In genomic region chr17:83155128-83156081, GRCh38 we compare ENCODE assay signal across 9 cellular contexts.
DNase-seq lines count a peak whose midpoint lies in the region; ATAC-seq and TF ChIP-seq lines count a peak whose summit lies in the region.
"Had no signal": no experiment of that assay in that cellular context is flagged by ENCODE, and none has a peak within 500 bp of the region (broad histone marks: within the 10 kb centered on the region; RNA-seq: fewer than 3 reads in every experiment).

No MANE protein-coding gene starts in this region.

- H3K27me3 ChIP-seq in ascending aorta: no peaks in the 10 kb centered on the region
- H3K27me3 ChIP-seq in upper lobe of left lung: no peaks in the 10 kb centered on the region

- TF ChIP-seq CTCF in ascending aorta (IDR thresholded peaks at IDR 0.05) (no peak), upper lobe of left lung (IDR thresholded peaks at IDR 0.05) (no peak)

- H3K9me3 Mint-ChIP-seq in activated naive CD8-positive, alpha-beta T cell treated with anti-CD3 and anti-CD28 coated beads, Interleukin-2, amount 50 U/mL, for 24 hours: no peaks in the 10 kb centered on the region
- no peaks in the 10 kb centered on the region for H3K9me3 Mint-ChIP-seq in activated naive CD8-positive, alpha-beta T cell treated with anti-CD3 and anti-CD28 coated beads for 36 hours

- peaks cover 3% of the 10 kb centered on the region for H3K27me3 Mint-ChIP-seq in activated naive CD8-positive, alpha-beta T cell treated with anti-CD3 and anti-CD28 coated beads, Interleukin-2, amount 50 U/mL, for 24 hours
- no peaks in the 10 kb centered on the region for H3K27me3 Mint-ChIP-seq in activated naive CD8-positive, alpha-beta T cell treated with anti-CD3 and anti-CD28 coated beads for 36 hours

- no peaks in the 10 kb centered on the region for H3K36me3 Mint-ChIP-seq in activated naive CD8-positive, alpha-beta T cell treated with anti-CD3 and anti-CD28 coated beads, Interleukin-2, amount 50 U/mL, for 24 hours (ENCODE audit: low read depth)
- H3K36me3 Mint-ChIP-seq in activated naive CD8-positive, alpha-beta T cell treated with anti-CD3 and anti-CD28 coated beads for 36 hours: no peaks in the 10 kb centered on the region

- no peak overlapping the region for H3K4me3 ChIP-seq in ascending aorta
- H3K4me3 ChIP-seq in upper lobe of left lung: no peak overlapping the region

- no peak overlapping the region for H3K4me3 Mint-ChIP-seq in activated naive CD8-positive, alpha-beta T cell treated with anti-CD3 and anti-CD28 coated beads, Interleukin-2, amount 50 U/mL, for 24 hours
- no peak overlapping the region for H3K4me3 Mint-ChIP-seq in activated naive CD8-positive, alpha-beta T cell treated with anti-CD3 and anti-CD28 coated beads for 36 hours

- peak; percentile 73 for ATAC-seq in activated naive CD8-positive, alpha-beta T cell treated with anti-CD3 and anti-CD28 coated beads, Interleukin-2, amount 50 U/mL, for 24 hours
- ATAC-seq in left lobe of liver (no peak), upper lobe of left lung (ENCODE audit: low FRiP score in 2 of 2) (peak; percentile 6 to 73), GM21447 (IDR thresholded peaks at IDR 0.05; ENCODE audit: unreplicated experiment) (no peak)

- H3K27ac Mint-ChIP-seq in activated naive CD8-positive, alpha-beta T cell treated with anti-CD3 and anti-CD28 coated beads, Interleukin-2, amount 50 U/mL, for 24 hours: peak overlapping the region; percentile 9
- H3K27ac Mint-ChIP-seq in activated naive CD8-positive, alpha-beta T cell treated with anti-CD3 and anti-CD28 coated beads for 36 hours: no peak overlapping the region

- peak; percentile 28 for DNase-seq in activated naive CD8-positive, alpha-beta T cell treated with anti-CD3 and anti-CD28 coated beads, Interleukin-2, amount 50 U/mL, for 24 hours
- no peak for DNase-seq in activated naive CD8-positive, alpha-beta T cell treated with anti-CD3 and anti-CD28 coated beads for 36 hours
- DNase-seq in ascending aorta (ENCODE audit: low spot score in 2 of 2) (peak; percentile 43 to 81), left lobe of liver (ENCODE audit: low spot score) (peak; percentile 43), upper lobe of left lung (peak; percentile 67 to 85), UCSD-AML1 (lab: John Stamatoyannopoulos, UW; ENCODE audit: unreplicated experiment) (no peak), 8988T (no peak)
- DNase-seq: NCI-H1105 had no signal

- H3K27ac ChIP-seq in ascending aorta: peak overlapping the region in 1 of 2 donors; percentile 27
- no peak overlapping the region for H3K27ac ChIP-seq in upper lobe of left lung

- 75 to 79% methylated on average over 25 to 31 of the region's 31 CpGs for WGBS in upper lobe of left lung, 2 donors

- peak; percentile 53 to 95 (median 86) for TF ChIP-seq EP300 in upper lobe of left lung (IDR thresholded peaks at IDR 0.05)

- no peaks in the 10 kb centered on the region for H3K9me3 ChIP-seq in ascending aorta
- no peaks in the 10 kb centered on the region for H3K9me3 ChIP-seq in upper lobe of left lung

- peak in 1 of 4 donors; percentile 65 for TF ChIP-seq POLR2A in upper lobe of left lung (IDR thresholded peaks at IDR 0.05)

- H3K4me1 ChIP-seq in ascending aorta (no peaks in the 10 kb centered on the region), upper lobe of left lung (peaks cover 0 to 11% (median 8%) of the 10 kb centered on the region in 4 donors)

- intact Hi-C loops in ascending aorta (cut with DNase I): no loop called here

- no peaks in the 10 kb centered on the region for H3K36me3 ChIP-seq in ascending aorta
- H3K36me3 ChIP-seq in upper lobe of left lung: no peaks in the 10 kb centered on the region

- peaks cover 11% of the 10 kb centered on the region for H3K4me1 Mint-ChIP-seq in activated naive CD8-positive, alpha-beta T cell treated with anti-CD3 and anti-CD28 coated beads, Interleukin-2, amount 50 U/mL, for 24 hours
- H3K4me1 Mint-ChIP-seq in activated naive CD8-positive, alpha-beta T cell treated with anti-CD3 and anti-CD28 coated beads for 36 hours: no peaks in the 10 kb centered on the region

Comparison
In these comparisons a context has a peak if more than half of its experiments do, and no peak if none do; other contexts are left out.
1. DNase-seq: peak in activated naive CD8-positive, alpha-beta T cell treated with anti-CD3 and anti-CD28 coated beads, Interleukin-2, amount 50 U/mL, for 24 hours (single experiment), ascending aorta (2 of 2), left lobe of liver (single experiment) and upper lobe of left lung (2 of 2); none in activated naive CD8-positive, alpha-beta T cell treated with anti-CD3 and anti-CD28 coated beads for 36 hours (single experiment), UCSD-AML1 (single experiment) and 8988T (single experiment).
2. ATAC-seq: peak in activated naive CD8-positive, alpha-beta T cell treated with anti-CD3 and anti-CD28 coated beads, Interleukin-2, amount 50 U/mL, for 24 hours (single experiment) and upper lobe of left lung (2 of 2); none in left lobe of liver (single experiment) and GM21447 (single experiment).